Comparison of ENCODE assay signal across 19 cellular contexts in genomic region chr11:123381149-123381548, GRCh38.
"Had no signal": no experiment of that assay in that cellular context is flagged by ENCODE, and none has a peak within 500 bp of the region (broad histone marks: within the 10 kb centered on the region; RNA-seq: fewer than 3 reads in every experiment).

No MANE protein-coding gene starts in this region.

- H3K4me3 Mint-ChIP-seq: activated naive CD8-positive, alpha-beta T cell; activated T-helper 17 cell treated with anti-CD3 and anti-CD28 coated beads, Interleukin-2, amount 50 U/mL, for 72 hours had no signal

- H3K4me3 ChIP-seq: prostate gland, smooth muscle cell, suprapubic skin, upper lobe of left lung had no signal

- H3K27me3 Mint-ChIP-seq: activated CD4-positive, alpha-beta memory T cell treated with anti-CD3 and anti-CD28 coated beads, Interleukin-2, amount 10 ng/mL, durations not matched to agents 7 days and 5 days; activated naive CD8-positive, alpha-beta T cell had no signal

- H3K9me3 Mint-ChIP-seq: activated CD4-positive, alpha-beta memory T cell treated with anti-CD3 and anti-CD28 coated beads, Interleukin-2, amount 10 ng/mL, durations not matched to agents 7 days and 5 days; activated T-helper 17 cell treated with anti-CD3 and anti-CD28 coated beads, Interleukin-2, amount 50 U/mL, for 72 hours had no signal

- H3K27ac Mint-ChIP-seq: activated CD4-positive, alpha-beta memory T cell treated with anti-CD3 and anti-CD28 coated beads, Interleukin-2, amount 10 ng/mL, durations not matched to agents 7 days and 5 days; activated naive CD8-positive, alpha-beta T cell; activated T-helper 17 cell treated with anti-CD3 and anti-CD28 coated beads, Interleukin-2, amount 50 U/mL, for 72 hours had no signal

- H3K4me1 ChIP-seq: prostate gland, suprapubic skin, upper lobe of left lung had no signal

- ATAC-seq: right cardiac atrium, SK-N-SH treated with all-trans-retinoic acid at 6 μM for 48 hours had no signal

- H3K9me3 ChIP-seq: prostate gland, suprapubic skin, upper lobe of left lung had no signal

- DNase-seq: activated CD8-positive, alpha-beta memory T cell treated with anti-CD3 and anti-CD28 coated beads, Interleukin-2, amount 50 U/mL, for 4 hours; anterior cingulate cortex; brain microvascular endothelial cell; cortex of kidney; effector CD4-positive, alpha-beta T cell; foreskin fibroblast; glutamatergic neuron; hypothalamus; mesenchymal stem cell; right cardiac atrium; SHP77 treated with DMSO at 0.1 percent for 48 hours; upper lobe of left lung had no signal

- H3K4me2 ChIP-seq: smooth muscle cell had no signal

- H3K36me3 Mint-ChIP-seq: activated naive CD8-positive, alpha-beta T cell had no signal

- H3K27me3 ChIP-seq: upper lobe of left lung had no signal

- H3K36me3 ChIP-seq: brain microvascular endothelial cell, prostate gland, suprapubic skin, upper lobe of left lung had no signal

- H3K27ac ChIP-seq: brain microvascular endothelial cell, prostate gland, suprapubic skin, upper lobe of left lung had no signal
